In genomic region chr5:111385970-111386831, GRCh38 we compare ENCODE assay signal across 14 cellular contexts.
DNase-seq lines count a peak whose midpoint lies in the region; TF ChIP-seq lines count a peak whose summit lies in the region.
"Had no signal": no experiment of that assay in that cellular context is flagged by ENCODE, and none has a peak within 500 bp of the region (broad histone marks: within the 10 kb centered on the region; RNA-seq: fewer than 3 reads in every experiment).

No MANE protein-coding gene starts in this region.

- TF ChIP-seq CTCF in glutamatergic neuron (IDR thresholded peaks at IDR 0.05; ENCODE audit: partially characterized antibody, unreplicated experiment) (no peak), smooth muscle cell (IDR thresholded peaks at IDR 0.05; ENCODE audit: borderline replicate concordance, insufficient read depth, poor library complexity, severe bottlenecking) (no peak), MCF 10A (IDR thresholded peaks at IDR 0.05; ENCODE audit: unreplicated experiment) (no peak)

- intact Hi-C loops in MCF 10A (cut with micrococcal nuclease) = no loop called here

- H3K27ac ChIP-seq in smooth muscle cell (ENCODE audit: low read depth) = no peak overlapping the region
- H3K27ac ChIP-seq: BLaER1 treated with 17β-estradiol and CSF1 and Interleukin-3, amounts not matched to agents 10 nM and 100 nM had no signal

- H3K79me2 ChIP-seq in smooth muscle cell (ENCODE audit: low read depth) = no peaks in the 10 kb centered on the region

- H3K4me3 Mint-ChIP-seq in glutamatergic neuron (ENCODE audit: unreplicated experiment) (peak overlapping the region; percentile 55), MCF 10A (ENCODE audit: unreplicated experiment) (no peak overlapping the region)
- H3K4me3 Mint-ChIP-seq: activated B cell treated with CpG ODN at 0.5 μM for 24 hours; activated T-cell treated with anti-CD3 and anti-CD28 coated beads, Interleukin-2, amount 50 U/mL, for 4 hours; natural killer cell had no signal

- no TSS peak for BruUV-seq in MCF 10A (replicated peaks; lab: Mats Ljungman, UMichigan)

- H3K36me3 Mint-ChIP-seq in glutamatergic neuron (ENCODE audit: unreplicated experiment) (no peaks in the 10 kb centered on the region), MCF 10A (ENCODE audit: insufficient read depth, unreplicated experiment) (no peaks in the 10 kb centered on the region)
- H3K36me3 Mint-ChIP-seq: natural killer cell had no signal

- H3K27me3 ChIP-seq in smooth muscle cell (ENCODE audit: low read depth) = no peaks in the 10 kb centered on the region
- H3K27me3 ChIP-seq: BLaER1 treated with 17β-estradiol and CSF1 and Interleukin-3, amounts not matched to agents 10 nM and 100 nM had no signal

- H3K27me3 Mint-ChIP-seq in glutamatergic neuron (ENCODE audit: unreplicated experiment) = no peaks in the 10 kb centered on the region
- H3K27me3 Mint-ChIP-seq in MCF 10A (ENCODE audit: insufficient read depth, unreplicated experiment) = no peaks in the 10 kb centered on the region
- H3K27me3 Mint-ChIP-seq: activated B cell treated with CpG ODN at 0.5 μM for 24 hours had no signal

- 66% methylated on average over 7 of the region's 7 CpGs for WGBS in smooth muscle cell (ENCODE audit: low lambda C conversion rate)

- H3K27ac Mint-ChIP-seq in glutamatergic neuron (ENCODE audit: unreplicated experiment) (peak overlapping the region; percentile 92), MCF 10A (ENCODE audit: low read depth, unreplicated experiment) (no peak overlapping the region)
- H3K27ac Mint-ChIP-seq: activated B cell treated with CpG ODN at 0.5 μM for 24 hours, natural killer cell had no signal

- no peak overlapping the region for H3K9ac ChIP-seq in smooth muscle cell (ENCODE audit: low read depth)
- H3K9ac ChIP-seq: BLaER1 treated with 17β-estradiol and CSF1 and Interleukin-3, amounts not matched to agents 10 nM and 100 nM had no signal

- H3K4me3 ChIP-seq in smooth muscle cell = no peak overlapping the region
- H3K4me3 ChIP-seq: BLaER1 treated with 17β-estradiol and CSF1 and Interleukin-3, amounts not matched to agents 10 nM and 100 nM had no signal

- H3K4me2 ChIP-seq in smooth muscle cell = no peak overlapping the region
- H3K4me2 ChIP-seq: BLaER1 treated with 17β-estradiol and CSF1 and Interleukin-3, amounts not matched to agents 10 nM and 100 nM had no signal

- POLR2A ChIA-PET in MCF 10A (lab: Yijun Ruan, JAX) = no interaction called here

- CTCF ChIA-PET in MCF 10A (lab: Yijun Ruan, JAX) = interaction anchor here (1.4 kb wide), 1 partner anchor 16 kb away, joined by 3 read pairs; no protein-coding TSS in a partner anchor

- DNase-seq in DMS79 (lab: John Stamatoyannopoulos, UW) = peak; percentile 2
- DNase-seq in NCI-H1417 (lab: John Stamatoyannopoulos, UW) = peak; percentile 57 to 91 (median 70)
- peak; percentile 63 for DNase-seq in NCI-H82 treated with DMSO at 0.1 percent for 48 hours (lab: John Stamatoyannopoulos, UW; ENCODE audit: unreplicated experiment)
- DNase-seq in glutamatergic neuron = peak; percentile 22
- DNase-seq in foreskin melanocyte = no peak
- DNase-seq in GDM1 (lab: John Stamatoyannopoulos, UW) = no peak
- DNase-seq in smooth muscle cell (lab: John Stamatoyannopoulos, UW; ENCODE audit: unreplicated experiment) = no peak
- no peak for DNase-seq in MCF 10A (ENCODE audit: unreplicated experiment)
- DNase-seq: activated B cell treated with CpG ODN at 0.5 μM for 24 hours; activated T-cell treated with anti-CD3 and anti-CD28 coated beads, Interleukin-2, amount 50 U/mL, for 4 hours; foreskin fibroblast; natural killer cell; NCI-H1048 had no signal

- H3K36me3 ChIP-seq in smooth muscle cell (ENCODE audit: low read depth) = no peaks in the 10 kb centered on the region
- H3K36me3 ChIP-seq: BLaER1 treated with 17β-estradiol and CSF1 and Interleukin-3, amounts not matched to agents 10 nM and 100 nM had no signal

- no peaks in the 10 kb centered on the region for H3F3A ChIP-seq in smooth muscle cell (ENCODE audit: low read depth)

- H3K4me1 ChIP-seq in smooth muscle cell (ENCODE audit: low read depth) = no peaks in the 10 kb centered on the region
- H3K4me1 ChIP-seq: BLaER1 treated with 17β-estradiol and CSF1 and Interleukin-3, amounts not matched to agents 10 nM and 100 nM had no signal

- no peaks in the 10 kb centered on the region for H3K9me3 ChIP-seq in smooth muscle cell (replicated peaks; ENCODE audit: low read depth)
- H3K9me3 ChIP-seq: BLaER1 treated with 17β-estradiol and CSF1 and Interleukin-3, amounts not matched to agents 10 nM and 100 nM had no signal

- no peak overlapping the region for H2AFZ ChIP-seq in smooth muscle cell (ENCODE audit: low read depth)

- H3K4me1 Mint-ChIP-seq in glutamatergic neuron (ENCODE audit: low read depth, unreplicated experiment) (peaks cover 10% of the 10 kb centered on the region), MCF 10A (ENCODE audit: insufficient read depth, unreplicated experiment) (no peaks in the 10 kb centered on the region)
- H3K4me1 Mint-ChIP-seq: activated B cell treated with CpG ODN at 0.5 μM for 24 hours, natural killer cell had no signal

- H4K20me1 ChIP-seq in smooth muscle cell (ENCODE audit: low read depth) = no peaks in the 10 kb centered on the region
- H4K20me1 ChIP-seq: BLaER1 treated with 17β-estradiol and CSF1 and Interleukin-3, amounts not matched to agents 10 nM and 100 nM had no signal

- H3K9me3 Mint-ChIP-seq in glutamatergic neuron (ENCODE audit: unreplicated experiment) (peaks cover 3% of the 10 kb centered on the region), MCF 10A (ENCODE audit: unreplicated experiment) (no peaks in the 10 kb centered on the region)
- H3K9me3 Mint-ChIP-seq: activated B cell treated with CpG ODN at 0.5 μM for 24 hours; activated T-cell treated with anti-CD3 and anti-CD28 coated beads, Interleukin-2, amount 50 U/mL, for 4 hours had no signal

Comparison
In these comparisons a context has a peak if more than half of its experiments do, and no peak if none do; other contexts are left out.
1. DNase-seq: peak in DMS79 (single experiment), NCI-H1417 (3 of 3), NCI-H82 treated with DMSO at 0.1 percent for 48 hours (single experiment) and glutamatergic neuron (single experiment); none in foreskin melanocyte (single experiment), GDM1 (single experiment), smooth muscle cell (single experiment) and MCF 10A (single experiment).